Comparison of ENCODE assay signal across 11 cellular contexts in the genomic region with DNA sequence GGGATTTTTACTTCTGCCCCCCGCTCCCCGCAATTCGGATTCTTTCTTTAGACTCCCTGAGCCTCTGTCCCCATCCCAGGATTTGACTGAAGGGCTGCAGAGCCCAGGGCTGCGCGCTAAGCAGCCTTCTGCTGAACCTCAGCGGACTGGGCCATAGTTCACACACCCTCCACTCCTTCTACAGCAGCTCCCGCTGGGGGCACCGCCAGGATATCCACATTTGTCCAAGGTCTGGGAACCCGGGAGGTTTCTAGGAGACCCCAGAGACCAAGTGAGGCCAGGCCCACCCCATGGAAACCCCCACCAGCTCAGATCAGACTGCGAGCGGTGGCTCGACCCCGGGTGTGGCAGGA.
DNase-seq lines count a peak whose midpoint lies in the region; ATAC-seq and TF ChIP-seq lines count a peak whose summit lies in the region.
"Had no signal": no experiment of that assay in that cellular context is flagged by ENCODE, and none has a peak within 500 bp of the region (broad histone marks: within the 10 kb centered on the region; RNA-seq: fewer than 3 reads in every experiment).

No MANE protein-coding gene starts in this region.

- no peak overlapping the region for H3K4me3 ChIP-seq in lung

- TF ChIP-seq CTCF in chondrocyte (IDR thresholded peaks at IDR 0.05) (no peak), lung (IDR thresholded peaks at IDR 0.05; ENCODE audit: control extremely low read depth, extremely low read depth) (no peak)

- H3K27ac ChIP-seq in lung (ENCODE audit: low read depth in 1 of 2, low read length in 1 of 2) = no peak overlapping the region
- H3K27ac ChIP-seq: testis had no signal

- H3K27me3 Mint-ChIP-seq in chondrocyte (ENCODE audit: low read depth) = peaks cover 61% of the 10 kb centered on the region

- ATAC-seq in lung (ENCODE audit: insufficient read depth, low FRiP score) = peak; percentile 25

- H3K36me3 Mint-ChIP-seq in chondrocyte (ENCODE audit: low read depth) = no peaks in the 10 kb centered on the region
- H3K36me3 Mint-ChIP-seq: CD14-positive monocyte had no signal

- H3K4me1 ChIP-seq in lung (ENCODE audit: control insufficient read depth in 2 of 2, insufficient read depth in 2 of 2, low read length in 2 of 2) = peaks cover 0 to 6% of the 10 kb centered on the region in 2 donors

- peaks cover 0 to 5% of the 10 kb centered on the region in 2 donors for H3K9me3 ChIP-seq in lung (ENCODE audit: control insufficient read depth in 2 of 2, insufficient read depth in 1 of 2, low read length in 1 of 2)
- H3K9me3 ChIP-seq: testis had no signal

- H3K36me3 ChIP-seq in lung (ENCODE audit: control insufficient read depth in 2 of 2, insufficient read depth in 2 of 2, low read length in 2 of 2) = no peaks in the 10 kb centered on the region

- H3K27ac Mint-ChIP-seq in chondrocyte (ENCODE audit: unreplicated experiment) = no peak overlapping the region

- H3K4me1 Mint-ChIP-seq in chondrocyte (ENCODE audit: low read depth) = peaks cover 9% of the 10 kb centered on the region
- H3K4me1 Mint-ChIP-seq: CD14-positive monocyte had no signal

- H3K9me3 Mint-ChIP-seq in chondrocyte (ENCODE audit: low read depth) = no peaks in the 10 kb centered on the region

- peak overlapping the region; percentile 40 for H3K4me3 Mint-ChIP-seq in chondrocyte (ENCODE audit: unreplicated experiment)

- WGBS in lung, 2 donors = 6 to 8% methylated on average over 11 to 13 of the region's 13 CpGs

- DNase-seq in COR-L47 (lab: John Stamatoyannopoulos, UW) (peak; percentile 32), NCI-H1105 treated with DMSO at 0.1 percent for 48 hours (lab: John Stamatoyannopoulos, UW) (peak; percentile 50), chondrocyte (ENCODE audit: low spot score) (no peak), lung (ENCODE audit: low spot score) (no peak), epidermal melanocyte (ENCODE audit: insufficient read length, low spot score) (no peak), T1000 (lab: John Stamatoyannopoulos, UW) (no peak)
- DNase-seq in activated CD4-positive, alpha-beta T cell treated with anti-CD3 and anti-CD28 coated beads for 4 hours = no peak
- no peak for DNase-seq in activated CD8-positive, alpha-beta memory T cell treated with anti-CD3 and anti-CD28 coated beads for 24 hours
- DNase-seq: activated T-cell treated with anti-CD3 and anti-CD28 coated beads, Interleukin-2, amount 50 U/mL, for 48 hours had no signal

- H3K27me3 ChIP-seq in lung (ENCODE audit: control insufficient read depth, insufficient read depth) = peaks cover 25% of the 10 kb centered on the region

Comparison
In these comparisons a context has a peak if more than half of its experiments do, and no peak if none do; other contexts are left out.
1. DNase-seq: peak in COR-L47 (single experiment) and NCI-H1105 treated with DMSO at 0.1 percent for 48 hours (single experiment); none in chondrocyte (single experiment), lung (single experiment), epidermal melanocyte (single experiment), T1000 (single experiment), activated CD4-positive, alpha-beta T cell treated with anti-CD3 and anti-CD28 coated beads for 4 hours (0 of 2) and activated CD8-positive, alpha-beta memory T cell treated with anti-CD3 and anti-CD28 coated beads for 24 hours (single experiment).